8 cellular contexts compared by ENCODE assay signal in the genomic region with DNA sequence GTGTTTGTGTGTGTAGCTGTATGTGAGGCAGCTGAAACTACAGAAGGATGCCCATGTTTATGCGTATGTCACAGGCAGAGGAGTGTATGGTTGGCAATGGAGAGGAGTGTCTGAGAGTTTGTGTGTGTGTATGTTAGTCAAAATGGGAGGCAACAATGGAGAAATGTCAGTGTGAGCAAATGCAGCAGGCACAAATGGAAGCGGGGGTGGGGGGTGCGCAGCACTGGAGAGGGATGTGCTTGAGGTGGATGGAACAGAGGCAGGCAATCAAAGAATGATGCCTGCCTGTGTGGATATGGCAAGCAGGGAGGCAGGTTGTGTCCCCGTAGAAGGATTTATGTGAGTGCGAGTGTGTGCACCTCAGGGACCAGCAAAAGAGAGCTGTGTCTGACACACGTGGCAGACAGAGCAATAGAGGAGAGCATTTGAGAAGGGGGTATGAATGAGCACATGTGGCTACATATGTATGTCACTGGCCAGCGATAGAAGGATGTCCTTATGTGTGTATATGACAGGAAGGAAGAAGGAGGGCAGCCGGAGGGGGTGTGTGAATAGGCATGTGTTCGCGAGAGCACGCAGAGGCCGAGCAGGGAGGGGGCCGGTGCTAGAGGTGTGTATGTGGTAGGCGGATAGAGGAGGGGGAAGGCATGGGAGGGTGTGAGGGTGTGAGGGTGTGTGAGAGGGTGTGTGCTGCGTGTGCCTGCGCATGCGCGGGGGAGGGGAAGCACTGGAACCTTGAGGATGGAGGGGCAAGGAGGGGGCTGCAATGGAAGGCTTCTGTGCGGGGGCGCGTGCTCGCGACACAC. TPM values are rescaled to one million over a fixed set of nuclear protein-coding genes. Genes with fewer than 3 reads are reported as not detected.
A peak's percentile ranks its signal among the peaks of the same experiment; 100 is the strongest.
DNase-seq lines count a peak whose midpoint lies in the region; ATAC-seq and TF ChIP-seq lines count a peak whose summit lies in the region.

No MANE protein-coding gene starts in this region.

- no peaks in the 10 kb centered on the region for H3K27me3 ChIP-seq in Loucy (ENCODE audit: insufficient read depth, low read length, poor library complexity, severe bottlenecking)

- H3K4me3 ChIP-seq in Loucy (ENCODE audit: low read length, poor library complexity, severe bottlenecking), result peak overlapping the region; percentile 83

- peak overlapping the region; percentile 79 for H3K9ac ChIP-seq in Loucy (ENCODE audit: low read depth, low read length, poor library complexity, severe bottlenecking)

- H3K79me2 ChIP-seq in Loucy (ENCODE audit: insufficient read depth, low read length), result 0 out of 2 replicates have a peak, but pooled peaks cover 4% of the 10 kb centered on the region

- DNase-seq in NCI-H82 (lab: John Stamatoyannopoulos, UW) (peak; percentile 59), NCI-H82 treated with DMSO at 0.1 percent for 48 hours (lab: John Stamatoyannopoulos, UW; ENCODE audit: unreplicated experiment) (no peak), dermis microvascular lymphatic vessel endothelial cell (ENCODE audit: low read depth in 2 of 2) (peak; percentile 21 to 26), medulla oblongata (ENCODE audit: extremely low spot score) (peak; percentile 23)
- DNase-seq in activated CD4-positive, alpha-beta T cell treated with anti-CD3 and anti-CD28 coated beads for 48 hours, result peak; percentile 48
- peak; percentile 5 for DNase-seq in stimulated activated CD8-positive, alpha-beta memory T cell treated with anti-CD3 and anti-CD28 coated beads, Interleukin-15, amount 100 ng/mL, for 1 hour (ENCODE audit: low read depth)

- H3K9me3 ChIP-seq in Loucy (ENCODE audit: insufficient read depth, low read depth, low read length), result no peaks in the 10 kb centered on the region

- H3K4me2 ChIP-seq in Loucy (ENCODE audit: low read depth, low read length, poor library complexity, severe bottlenecking), result peak overlapping the region; percentile 71

- peaks cover 3% of the 10 kb centered on the region for H4K20me1 ChIP-seq in Loucy (ENCODE audit: insufficient read depth, low read length, poor library complexity, severe bottlenecking)

- H3K4me1 ChIP-seq in Loucy (ENCODE audit: insufficient read depth, low read length, poor library complexity, severe bottlenecking), result no peaks in the 10 kb centered on the region

- H3F3A ChIP-seq in Loucy (ENCODE audit: low read depth), result no peaks in the 10 kb centered on the region

- no peak for TF ChIP-seq CTCF in Loucy (conservative IDR thresholded peaks at IDR 0.05; ENCODE audit: low read length)

- H3K9me2 ChIP-seq in Loucy (replicated peaks; ENCODE audit: low read depth, low read length), result no peaks in the 10 kb centered on the region

- H3K36me3 ChIP-seq in Loucy (ENCODE audit: insufficient read depth, low read length), result peaks cover 4% of the 10 kb centered on the region; the same call in 1 of the 2 replicates

- H2AFZ ChIP-seq in Loucy (ENCODE audit: low read length), result no peak overlapping the region

- ATAC-seq in HG03045 (IDR thresholded peaks at IDR 0.05; ENCODE audit: unreplicated experiment), result no peak

RNA-seq across cellular contexts. Expression of a gene that starts 1.1 kb away (rescaled TPM):
- 11.4 and 13.7 TPM in 2 replicates for total RNA-seq in dermis microvascular lymphatic vessel endothelial cell
